8 cellular contexts compared by ENCODE assay signal in the genomic region with DNA sequence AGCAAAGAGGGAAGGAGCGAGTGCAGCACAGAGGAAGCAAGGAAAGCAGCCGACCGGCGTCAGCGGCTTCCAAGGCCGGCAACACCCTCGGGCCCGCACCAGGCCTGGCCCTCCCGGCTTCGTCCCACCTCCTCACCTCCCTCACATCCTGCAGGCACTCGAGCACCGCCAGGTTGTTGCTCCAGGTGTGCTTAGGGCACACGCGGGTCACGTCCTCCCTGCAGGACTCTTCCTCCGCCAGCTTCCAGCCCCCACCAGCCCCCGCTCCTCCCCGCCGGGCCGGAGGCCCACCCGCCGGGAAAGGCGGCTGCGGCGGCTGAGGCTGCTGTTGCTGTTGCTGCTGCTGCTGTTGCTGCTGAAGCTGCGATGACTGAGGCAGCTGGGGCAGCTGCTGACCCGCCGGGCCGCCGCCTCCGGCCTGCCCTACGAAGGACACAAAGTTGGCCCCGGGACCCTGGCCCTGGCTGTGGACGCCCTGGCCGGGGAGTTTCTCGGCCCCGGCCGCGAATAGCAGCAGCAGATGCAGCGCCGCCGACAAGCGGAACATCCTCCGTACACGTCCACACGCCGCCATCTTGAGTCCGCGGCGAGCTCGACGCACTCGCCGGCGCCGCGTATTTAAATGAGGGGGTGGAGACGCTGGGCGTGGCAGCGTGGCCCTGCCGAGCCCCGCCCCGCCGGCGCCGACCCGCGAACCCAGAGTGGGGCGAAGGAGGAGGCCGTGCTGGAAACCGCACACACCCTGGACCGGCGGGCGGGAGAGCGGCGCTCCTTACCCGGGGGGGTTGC. TPM values are rescaled to one million over a fixed set of nuclear protein-coding genes. Genes with fewer than 3 reads are reported as not detected.
A peak's percentile ranks its signal among the peaks of the same experiment; 100 is the strongest.
DNase-seq lines count a peak whose midpoint lies in the region; ATAC-seq and TF ChIP-seq lines count a peak whose summit lies in the region.

A gene (minus strand): TSS at position 594 of the 789 bp plus-strand sequence. CDS start 20 bp downstream, at position 574.

- peak; percentile 86 for DNase-seq in DMS114 treated with DMSO at 0.1 percent for 48 hours (lab: John Stamatoyannopoulos, UW; ENCODE audit: unreplicated experiment)
- peak; percentile 85 for DNase-seq in HuH-7 (ENCODE audit: low spot score)
- peak; percentile 90 to 93 for DNase-seq in activated T-cell treated with anti-CD3 and anti-CD28 coated beads, Interleukin-2, amount 50 U/mL, for 48 hours
- peak; percentile 93 for DNase-seq in myocyte (ENCODE audit: low read depth)
- DNase-seq in stimulated activated CD8-positive, alpha-beta memory T cell treated with anti-CD3 and anti-CD28 coated beads, Interleukin-7, amount 100 ng/mL, for 4 hours (ENCODE audit: low read depth in 2 of 2), result peak; percentile 74 to 88

- peak; percentile 89 for ATAC-seq in GM21526 (IDR thresholded peaks at IDR 0.05; ENCODE audit: low FRiP score, unreplicated experiment)
- peak; percentile 97 for ATAC-seq in esophagus mucosa

TF ChIP-seq in PFSK-1, 5 proteins besides CTCF, POLR2A, EP300 and RAD21:
- TF ChIP-seq TAF1 (IDR thresholded peaks at IDR 0.05; ENCODE audit: borderline replicate concordance, insufficient read depth, low read length) (peak; percentile 78; the same call in 1 of the 2 replicates), SIN3A (IDR thresholded peaks at IDR 0.05; ENCODE audit: borderline replicate concordance, insufficient read depth, low read length) (no peak), POLR2AphosphoS5 (IDR thresholded peaks at IDR 0.05; ENCODE audit: low read depth, low read length) (peak; percentile 92), FOXP2 (optimal IDR thresholded peaks at IDR 0.05; ENCODE audit: borderline replicate concordance, extremely low read depth, extremely low read length, insufficient read depth) (no peak)
- TF ChIP-seq, protein P1, sequence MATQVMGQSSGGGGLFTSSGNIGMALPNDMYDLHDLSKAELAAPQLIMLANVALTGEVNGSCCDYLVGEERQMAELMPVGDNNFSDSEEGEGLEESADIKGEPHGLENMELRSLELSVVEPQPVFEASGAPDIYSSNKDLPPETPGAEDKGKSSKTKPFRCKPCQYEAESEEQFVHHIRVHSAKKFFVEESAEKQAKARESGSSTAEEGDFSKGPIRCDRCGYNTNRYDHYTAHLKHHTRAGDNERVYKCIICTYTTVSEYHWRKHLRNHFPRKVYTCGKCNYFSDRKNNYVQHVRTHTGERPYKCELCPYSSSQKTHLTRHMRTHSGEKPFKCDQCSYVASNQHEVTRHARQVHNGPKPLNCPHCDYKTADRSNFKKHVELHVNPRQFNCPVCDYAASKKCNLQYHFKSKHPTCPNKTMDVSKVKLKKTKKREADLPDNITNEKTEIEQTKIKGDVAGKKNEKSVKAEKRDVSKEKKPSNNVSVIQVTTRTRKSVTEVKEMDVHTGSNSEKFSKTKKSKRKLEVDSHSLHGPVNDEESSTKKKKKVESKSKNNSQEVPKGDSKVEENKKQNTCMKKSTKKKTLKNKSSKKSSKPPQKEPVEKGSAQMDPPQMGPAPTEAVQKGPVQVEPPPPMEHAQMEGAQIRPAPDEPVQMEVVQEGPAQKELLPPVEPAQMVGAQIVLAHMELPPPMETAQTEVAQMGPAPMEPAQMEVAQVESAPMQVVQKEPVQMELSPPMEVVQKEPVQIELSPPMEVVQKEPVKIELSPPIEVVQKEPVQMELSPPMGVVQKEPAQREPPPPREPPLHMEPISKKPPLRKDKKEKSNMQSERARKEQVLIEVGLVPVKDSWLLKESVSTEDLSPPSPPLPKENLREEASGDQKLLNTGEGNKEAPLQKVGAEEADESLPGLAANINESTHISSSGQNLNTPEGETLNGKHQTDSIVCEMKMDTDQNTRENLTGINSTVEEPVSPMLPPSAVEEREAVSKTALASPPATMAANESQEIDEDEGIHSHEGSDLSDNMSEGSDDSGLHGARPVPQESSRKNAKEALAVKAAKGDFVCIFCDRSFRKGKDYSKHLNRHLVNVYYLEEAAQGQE (IDR thresholded peaks at IDR 0.05; ENCODE audit: insufficient read depth in 1 of 2, low read depth in 2 of 2, low read length in 2 of 2), result 0 out of 4 replicates have a peak, but pooled peaks of 1 of the 2 experiments have one; percentile 3

RNA-seq across cellular contexts. Expression of the gene that starts here (rescaled TPM):
- 33.6 TPM for polyA plus RNA-seq in PFSK-1 (2012; ENCODE audit: insufficient read length, low read depth)
- total RNA-seq in esophagus mucosa, result 54.6 TPM
- total RNA-seq in myocyte, result 78.9 and 105 TPM in 2 replicates
- 104 TPM for polyA plus RNA-seq in myocyte (2012)

Comparison
In these comparisons a context has a peak if more than half of its experiments do, and no peak if none do; other contexts are left out.
1. Peak in every context shown above with its lines: DNase-seq and ATAC-seq.